ENCODE assay signal across 1 cellular context in the genomic region with DNA sequence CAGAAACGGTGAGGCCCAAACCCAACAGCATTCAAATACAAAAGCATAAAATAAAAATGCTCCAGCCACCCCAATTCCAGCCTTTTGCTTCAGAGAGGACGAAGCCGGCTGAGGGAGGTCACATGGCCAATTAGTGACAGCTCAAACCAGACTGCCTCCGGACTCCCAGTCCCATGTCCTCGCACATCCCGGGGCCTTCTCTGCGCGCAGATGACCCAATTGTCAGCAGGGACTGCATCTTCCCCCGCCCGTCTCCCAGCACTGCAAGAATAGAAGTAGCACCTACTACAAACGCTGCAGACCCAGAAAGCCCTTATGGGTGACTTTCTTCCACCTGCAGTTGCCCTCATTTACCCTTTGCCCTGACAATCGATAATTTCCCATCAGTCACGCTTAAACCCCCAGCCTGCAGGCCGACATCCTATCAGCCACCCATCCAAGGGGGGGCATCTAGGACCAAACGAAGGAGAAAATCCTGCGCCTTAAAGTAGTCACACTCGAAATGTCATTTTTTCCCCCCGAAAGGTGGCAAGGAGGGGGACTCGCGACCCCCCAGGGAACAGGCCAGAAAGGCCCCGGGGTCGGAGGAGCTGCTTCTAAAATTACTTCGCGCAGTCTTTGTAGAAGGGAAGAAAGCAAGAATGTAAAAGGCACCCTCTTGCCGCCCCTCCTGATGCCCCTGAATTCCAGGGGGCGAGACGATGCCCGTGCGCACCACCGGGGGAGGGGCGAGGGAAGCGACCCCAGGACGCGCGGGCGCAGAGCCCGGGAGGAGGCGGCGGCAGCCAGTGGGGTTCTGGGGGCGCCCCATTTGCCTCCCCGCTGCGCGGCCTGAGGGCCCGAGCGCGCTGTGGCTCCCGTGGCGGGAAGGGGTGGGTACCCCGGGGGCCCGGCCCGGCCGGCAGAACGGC.
TF ChIP-seq lines count a peak whose summit lies in the region.

No MANE protein-coding gene starts in this region.

TF ChIP-seq in HepG2, 621 proteins besides CTCF, POLR2A, EP300 and RAD21 (continued from another document):
- TF ChIP-seq ZBTB21 (CRISPR knock-in tag; IDR thresholded peaks at IDR 0.05) (no peak; the same call in 1 of the 2 replicates), RXRA (CRISPR knock-in tag; IDR thresholded peaks at IDR 0.05) (peak; percentile 94), CHD2 (IDR thresholded peaks at IDR 0.05; ENCODE audit: low read depth, low read length) (no peak), ZNF501 (CRISPR knock-in tag; IDR thresholded peaks at IDR 0.05) (peak; percentile 90), ZNF672 (CRISPR knock-in tag; IDR thresholded peaks at IDR 0.05) (no peak), ZBTB1 (CRISPR knock-in tag; IDR thresholded peaks at IDR 0.05; ENCODE audit: borderline replicate concordance) (no peak), ZNF143 (CRISPR knock-in tag; IDR thresholded peaks at IDR 0.05) (peak; percentile 72), SP1 (IDR thresholded peaks at IDR 0.05) (no peak), SP1 (CRISPR knock-in tag; IDR thresholded peaks at IDR 0.05) (no peak), ZNF530 (CRISPR knock-in tag; IDR thresholded peaks at IDR 0.05; ENCODE audit: low read depth) (no peak), TMF1 (CRISPR knock-in tag; IDR thresholded peaks at IDR 0.05; ENCODE audit: low read depth) (no peak), ZNF749 (CRISPR knock-in tag; IDR thresholded peaks at IDR 0.05; ENCODE audit: borderline replicate concordance) (no peak), TCF12 (IDR thresholded peaks at IDR 0.05) (no peak), TCF12 (CRISPR knock-in tag; IDR thresholded peaks at IDR 0.05) (0 out of 2 replicates have a peak, but pooled peaks have one; percentile 71), MIXL1 (CRISPR knock-in tag; IDR thresholded peaks at IDR 0.05) (peak; percentile 86), ZNF33B (CRISPR knock-in tag; IDR thresholded peaks at IDR 0.05) (no peak), ZMYM3 (CRISPR knock-in tag; IDR thresholded peaks at IDR 0.05) (peak; percentile 47; the same call in 1 of the 2 replicates), RAD51 (IDR thresholded peaks at IDR 0.05; ENCODE audit: borderline replicate concordance) (0 out of 2 replicates have a peak, but pooled peaks have one; percentile 3), CC2D1A (CRISPR knock-in tag; IDR thresholded peaks at IDR 0.05) (peak; percentile 85; the same call in 1 of the 2 replicates), ZSCAN31 (CRISPR knock-in tag; IDR thresholded peaks at IDR 0.05; ENCODE audit: low read depth) (peak; percentile 77), KDM3A (CRISPR knock-in tag; IDR thresholded peaks at IDR 0.05; ENCODE audit: low read depth) (peak; percentile 49; the same call in 1 of the 2 replicates)
- TF ChIP-seq, protein P1, sequence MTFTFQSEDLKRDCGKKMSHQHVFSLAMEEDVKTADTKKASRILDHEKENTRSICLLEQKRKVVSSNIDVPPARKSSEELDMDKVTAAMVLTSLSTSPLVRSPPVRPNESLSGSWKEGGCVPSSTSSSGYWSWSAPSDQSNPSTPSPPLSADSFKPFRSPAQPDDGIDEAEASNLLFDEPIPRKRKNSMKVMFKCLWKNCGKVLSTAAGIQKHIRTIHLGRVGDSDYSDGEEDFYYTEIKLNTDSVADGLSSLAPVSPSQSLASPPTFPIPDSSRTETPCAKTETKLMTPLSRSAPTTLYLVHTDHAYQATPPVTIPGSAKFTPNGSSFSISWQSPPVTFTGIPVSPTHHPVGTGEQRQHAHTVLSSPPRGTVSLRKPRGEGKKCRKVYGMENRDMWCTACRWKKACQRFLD (CRISPR knock-in tag; IDR thresholded peaks at IDR 0.05; ENCODE audit: borderline replicate concordance): no peak
- TF ChIP-seq, protein P2, sequence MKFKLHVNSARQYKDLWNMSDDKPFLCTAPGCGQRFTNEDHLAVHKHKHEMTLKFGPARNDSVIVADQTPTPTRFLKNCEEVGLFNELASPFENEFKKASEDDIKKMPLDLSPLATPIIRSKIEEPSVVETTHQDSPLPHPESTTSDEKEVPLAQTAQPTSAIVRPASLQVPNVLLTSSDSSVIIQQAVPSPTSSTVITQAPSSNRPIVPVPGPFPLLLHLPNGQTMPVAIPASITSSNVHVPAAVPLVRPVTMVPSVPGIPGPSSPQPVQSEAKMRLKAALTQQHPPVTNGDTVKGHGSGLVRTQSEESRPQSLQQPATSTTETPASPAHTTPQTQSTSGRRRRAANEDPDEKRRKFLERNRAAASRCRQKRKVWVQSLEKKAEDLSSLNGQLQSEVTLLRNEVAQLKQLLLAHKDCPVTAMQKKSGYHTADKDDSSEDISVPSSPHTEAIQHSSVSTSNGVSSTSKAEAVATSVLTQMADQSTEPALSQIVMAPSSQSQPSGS (CRISPR knock-in tag; IDR thresholded peaks at IDR 0.05): no peak; the same call in 1 of the 2 replicates
- TF ChIP-seq, protein P3, sequence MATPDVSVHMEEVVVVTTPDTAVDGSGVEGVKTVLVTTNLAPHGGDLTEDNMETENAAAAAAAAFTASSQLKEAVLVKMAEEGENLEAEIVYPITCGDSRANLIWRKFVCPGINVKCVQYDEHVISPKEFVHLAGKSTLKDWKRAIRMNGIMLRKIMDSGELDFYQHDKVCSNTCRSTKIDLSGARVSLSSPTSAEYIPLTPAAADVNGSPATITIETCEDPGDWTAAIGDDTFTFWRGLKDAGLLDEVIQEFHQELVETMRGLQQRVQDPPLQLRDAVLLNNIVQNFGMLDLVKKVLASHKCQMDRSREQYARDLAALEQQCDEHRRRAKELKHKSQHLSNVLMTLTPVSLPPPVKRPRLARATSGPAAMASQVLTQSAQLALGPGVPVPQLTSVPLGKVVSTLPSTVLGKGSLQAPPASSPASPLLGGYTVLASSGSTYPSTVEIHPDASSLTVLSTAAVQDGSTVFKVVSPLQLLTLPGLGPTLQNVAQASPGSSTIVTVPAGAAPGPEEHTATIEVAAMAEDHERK (CRISPR knock-in tag; IDR thresholded peaks at IDR 0.05; ENCODE audit: low read depth): no peak
- TF ChIP-seq, protein P4, sequence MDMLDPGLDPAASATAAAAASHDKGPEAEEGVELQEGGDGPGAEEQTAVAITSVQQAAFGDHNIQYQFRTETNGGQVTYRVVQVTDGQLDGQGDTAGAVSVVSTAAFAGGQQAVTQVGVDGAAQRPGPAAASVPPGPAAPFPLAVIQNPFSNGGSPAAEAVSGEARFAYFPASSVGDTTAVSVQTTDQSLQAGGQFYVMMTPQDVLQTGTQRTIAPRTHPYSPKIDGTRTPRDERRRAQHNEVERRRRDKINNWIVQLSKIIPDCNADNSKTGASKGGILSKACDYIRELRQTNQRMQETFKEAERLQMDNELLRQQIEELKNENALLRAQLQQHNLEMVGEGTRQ (IDR thresholded peaks at IDR 0.05; ENCODE audit: low read depth, low read length): peak; percentile 67
- TF ChIP-seq, protein P4 (CRISPR knock-in tag; IDR thresholded peaks at IDR 0.05; ENCODE audit: borderline replicate concordance): peak; percentile 88; the same call in 1 of the 2 replicates
- TF ChIP-seq, protein P5, sequence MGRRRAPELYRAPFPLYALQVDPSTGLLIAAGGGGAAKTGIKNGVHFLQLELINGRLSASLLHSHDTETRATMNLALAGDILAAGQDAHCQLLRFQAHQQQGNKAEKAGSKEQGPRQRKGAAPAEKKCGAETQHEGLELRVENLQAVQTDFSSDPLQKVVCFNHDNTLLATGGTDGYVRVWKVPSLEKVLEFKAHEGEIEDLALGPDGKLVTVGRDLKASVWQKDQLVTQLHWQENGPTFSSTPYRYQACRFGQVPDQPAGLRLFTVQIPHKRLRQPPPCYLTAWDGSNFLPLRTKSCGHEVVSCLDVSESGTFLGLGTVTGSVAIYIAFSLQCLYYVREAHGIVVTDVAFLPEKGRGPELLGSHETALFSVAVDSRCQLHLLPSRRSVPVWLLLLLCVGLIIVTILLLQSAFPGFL (CRISPR knock-in tag; IDR thresholded peaks at IDR 0.05): no peak
